Comparison of ENCODE assay signal across 9 cellular contexts in genomic region chr5:150488519-150489357, GRCh38. TPM values are rescaled to one million over a fixed set of nuclear protein-coding genes. Genes with fewer than 3 reads are reported as not detected.
DNase-seq lines count a peak whose midpoint lies in the region; ATAC-seq and TF ChIP-seq lines count a peak whose summit lies in the region.
"Had no signal": no experiment of that assay in that cellular context is flagged by ENCODE, and none has a peak within 500 bp of the region (broad histone marks: within the 10 kb centered on the region; RNA-seq: fewer than 3 reads in every experiment).

No MANE protein-coding gene starts in this region.

- peak overlapping the region; percentile 79 to 81 for H3K4me3 ChIP-seq in Panc1 (ENCODE audit: low read depth in 2 of 2, low read length in 2 of 2)

- H3K27ac ChIP-seq in Panc1 (ENCODE audit: low read length) = peak overlapping the region; percentile 95
- H3K27ac ChIP-seq in epithelial cell of prostate = peak overlapping the region; percentile 97

- peak overlapping the region in 4 of 8 donors; percentile 6 to 77 (median 40) for H3K4me3 Mint-ChIP-seq in naive B cell

- peak overlapping the region in 5 of 6 donors; percentile 3 to 89 (median 21) for H3K27ac Mint-ChIP-seq in naive B cell

- H3K9me3 Mint-ChIP-seq in naive B cell = no peaks in the 10 kb centered on the region

- H3K36me3 ChIP-seq in Panc1 (ENCODE audit: control insufficient read depth, insufficient read depth, low read length) = no peaks in the 10 kb centered on the region

- intact Hi-C loops in Panc1 (cut with micrococcal nuclease; ENCODE audit: unreplicated experiment) = no loop called here

- TSS peak; percentile 53 for BruUV-seq in Panc1 (replicated peaks; lab: Mats Ljungman, UMichigan)

- DNase-seq in AG20443 (ENCODE audit: low spot score) (peak; percentile 70), Panc1 (ENCODE audit: low read depth, low spot score) (no peak), epithelial cell of prostate (ENCODE audit: low read depth, low spot score) (no peak), naive B cell (no peak), HUDEP-2 (lab: John Stamatoyannopoulos, UW; ENCODE audit: unreplicated experiment in 76 of 76) (no peak), T1000 (lab: John Stamatoyannopoulos, UW) (no peak), NCI-H1694 (lab: John Stamatoyannopoulos, UW) (no peak)
- DNase-seq: T-helper 1 cell had no signal

- CTCF ChIA-PET in Panc1 (lab: Charles Lee) = no interaction called here

- H3K9me3 ChIP-seq in Panc1 (ENCODE audit: control insufficient read depth, insufficient read depth, low read depth, low read length) = no peaks in the 10 kb centered on the region

- POLR2A ChIA-PET in Panc1 (lab: Charles Lee) = no interaction called here

- no peaks in the 10 kb centered on the region for H3K27me3 ChIP-seq in Panc1 (ENCODE audit: control insufficient read depth, insufficient read depth, low read length)

- peaks cover 72% of the 10 kb centered on the region for H3K4me1 ChIP-seq in Panc1 (ENCODE audit: control insufficient read depth, insufficient read depth, low read length)

- peaks cover 42 to 51% (median 44%) of the 10 kb centered on the region in 3 donors for H3K4me1 Mint-ChIP-seq in naive B cell

- no peak for ATAC-seq in Panc1
- ATAC-seq in naive B cell (ENCODE audit: low read depth in 2 of 2) = no peak
- ATAC-seq in HG02938 (IDR thresholded peaks at IDR 0.05; ENCODE audit: unreplicated experiment) = no peak

- in situ Hi-C loops in Panc1 (cut with HindIII; ENCODE audit: low pct_unique_long_range_greater_than_20kb, low sequenced_read_pairs) = no loop called here

- TF ChIP-seq CTCF in Panc1 (IDR thresholded peaks at IDR 0.05) = no peak

- H3K36me3 Mint-ChIP-seq in naive B cell = no peaks in the 10 kb centered on the region

- no peaks in the 10 kb centered on the region for H3K27me3 Mint-ChIP-seq in naive B cell

RNA-seq across cellular contexts. Expression of gene NDST1, which starts 19.2 kb away (rescaled TPM):
- total RNA-seq in Panc1 (2021; ENCODE audit: unreplicated experiment) = 142 TPM
- polyA plus RNA-seq in Panc1 (2012; ENCODE audit: insufficient read length) = 80.5 TPM
- polyA plus RNA-seq in naive B cell (ENCODE audit: low read depth in 6 of 6) = 1 to 10 TPM in 2 of 6 donors, under 1 TPM in 4; 0.38 to 1.8 (median 0.73) TPM

RNA-seq across cellular contexts. Expression of gene RPS14, which starts 39.2 kb away (rescaled TPM):
- 1,959 TPM for total RNA-seq in Panc1 (2021; ENCODE audit: unreplicated experiment)
- 1,891 TPM for polyA plus RNA-seq in Panc1 (2012; ENCODE audit: insufficient read length)
- 1,000 to 10,000 TPM; 4,594 to 6,671 (median 5,653) TPM for polyA plus RNA-seq in naive B cell (ENCODE audit: low read depth in 6 of 6)
